Comparison of ENCODE assay signal across 1 cellular context in the genomic region with DNA sequence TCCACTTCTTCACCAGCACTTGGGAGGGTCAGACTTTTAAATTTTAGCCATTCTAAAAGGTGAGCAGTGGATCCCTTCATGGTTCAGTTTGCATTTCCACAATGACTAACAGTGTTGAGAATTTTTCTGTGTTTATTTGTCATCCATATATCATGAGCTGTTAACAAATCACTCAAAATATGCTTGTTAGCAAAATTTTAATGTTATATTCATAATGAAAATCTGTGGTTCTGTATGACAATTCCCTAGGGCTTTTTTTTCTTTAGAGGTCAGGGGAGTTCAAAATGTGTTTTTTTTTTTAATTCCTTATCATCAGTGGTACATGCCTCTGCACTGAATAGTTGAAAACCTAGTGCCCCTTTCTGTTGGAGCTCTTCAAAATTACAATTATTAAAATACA.
TF ChIP-seq lines count a peak whose summit lies in the region.

No MANE protein-coding gene starts in this region.

TF ChIP-seq in HEK293T, 16 proteins besides CTCF, POLR2A, EP300 and RAD21 (continued from another document):
- TF ChIP-seq, protein P1, sequence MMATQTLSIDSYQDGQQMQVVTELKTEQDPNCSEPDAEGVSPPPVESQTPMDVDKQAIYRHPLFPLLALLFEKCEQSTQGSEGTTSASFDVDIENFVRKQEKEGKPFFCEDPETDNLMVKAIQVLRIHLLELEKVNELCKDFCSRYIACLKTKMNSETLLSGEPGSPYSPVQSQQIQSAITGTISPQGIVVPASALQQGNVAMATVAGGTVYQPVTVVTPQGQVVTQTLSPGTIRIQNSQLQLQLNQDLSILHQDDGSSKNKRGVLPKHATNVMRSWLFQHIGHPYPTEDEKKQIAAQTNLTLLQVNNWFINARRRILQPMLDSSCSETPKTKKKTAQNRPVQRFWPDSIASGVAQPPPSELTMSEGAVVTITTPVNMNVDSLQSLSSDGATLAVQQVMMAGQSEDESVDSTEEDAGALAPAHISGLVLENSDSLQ (IDR thresholded peaks at IDR 0.05): no peak
- TF ChIP-seq ELF4 (IDR thresholded peaks at IDR 0.05): no peak
- TF ChIP-seq BHLHE40 (IDR thresholded peaks at IDR 0.05; ENCODE audit: borderline replicate concordance): no peak
- no peak for TF ChIP-seq LEF1 (IDR thresholded peaks at IDR 0.05; ENCODE audit: borderline replicate concordance)
- TF ChIP-seq CTBP1 (IDR thresholded peaks at IDR 0.05; ENCODE audit: borderline replicate concordance): no peak
- no peak for TF ChIP-seq FOXA1 (IDR thresholded peaks at IDR 0.05)
